Comparison of ENCODE assay signal across 36 cellular contexts in genomic region chr16:1510272-1510671, GRCh38. TPM values are rescaled to one million over a fixed set of nuclear protein-coding genes. Genes with fewer than 3 reads are reported as not detected.
DNase-seq lines count a peak whose midpoint lies in the region; ATAC-seq and TF ChIP-seq lines count a peak whose summit lies in the region.
"Had no signal": no experiment of that assay in that cellular context is flagged by ENCODE, and none has a peak within 500 bp of the region (broad histone marks: within the 10 kb centered on the region; RNA-seq: fewer than 3 reads in every experiment).

No MANE protein-coding gene starts in this region.

- H3K27ac Mint-ChIP-seq in H9: peak overlapping the region in 2 of 3 experiments; percentile 49 to 61; a peak in 3 of 7 replicates
- H3K27ac Mint-ChIP-seq: T-helper 2 cell treated with Interferon-gamma antibody and Interleukin-4, amounts not matched to agents 5 μg/mL and 100 μg/mL, for 36 hours had no signal

- no peak overlapping the region for H2BK5ac ChIP-seq in H9 (ENCODE audit: insufficient read length, low read length)

- ATAC-seq in left lung: no peak
- ATAC-seq in GM19023 (IDR thresholded peaks at IDR 0.05; ENCODE audit: unreplicated experiment): no peak
- ATAC-seq in GM21515 (IDR thresholded peaks at IDR 0.05; ENCODE audit: unreplicated experiment): no peak
- ATAC-seq: mucosa of descending colon, PC-3 had no signal

- no peaks in the 10 kb centered on the region for H3K79me1 ChIP-seq in H9 (ENCODE audit: insufficient read depth, low read depth, low read length, poor library complexity, severe bottlenecking)

- no peak overlapping the region for H3K4ac ChIP-seq in H9 (ENCODE audit: low read depth, low read length)

- H3K27ac ChIP-seq in H9 (ENCODE audit: insufficient read length, low read depth, low read length) (no peak overlapping the region), coronary artery (peak overlapping the region; percentile 88 to 95), left lung (peak overlapping the region; percentile 57), stomach (peak overlapping the region; percentile 17 to 64 (median 50))
- H3K27ac ChIP-seq: epithelial cell of prostate had no signal

- no peak for TF ChIP-seq EP300 in stomach (IDR thresholded peaks at IDR 0.05)

- no peak overlapping the region for H2BK20ac ChIP-seq in H9 (ENCODE audit: low read depth, low read length, poor library complexity, severe bottlenecking)

- no peak overlapping the region for H3K9ac ChIP-seq in H9 (ENCODE audit: extremely low read depth, insufficient read length, low read length)

- no peaks in the 10 kb centered on the region for H3K79me2 ChIP-seq in H9 (ENCODE audit: insufficient read depth, low read length)

- H3K27me3 ChIP-seq in H9 (ENCODE audit: insufficient read depth, low read length) (no peaks in the 10 kb centered on the region), left lung (no peaks in the 10 kb centered on the region), stomach (no peaks in the 10 kb centered on the region)
- H3K27me3 ChIP-seq: BE2C, body of pancreas, MG63, tibial nerve had no signal

- H3K4me3 ChIP-seq in coronary artery: peak overlapping the region; percentile 41
- H3K4me3 ChIP-seq in left lung: no peak overlapping the region
- H3K4me3 ChIP-seq in stomach: no peak overlapping the region
- H3K4me3 ChIP-seq: body of pancreas, MG63, mucosa of descending colon, tibial nerve had no signal

- H3K14ac ChIP-seq in H9 (ENCODE audit: insufficient read depth, low read length): no peak overlapping the region; the same call in 1 of the 2 replicates

- H3K23me2 ChIP-seq in H9 (ENCODE audit: insufficient read length, low read depth, low read length, poor library complexity, severe bottlenecking): no peaks in the 10 kb centered on the region

- H2AFZ ChIP-seq in H9 (ENCODE audit: low read length): no peak overlapping the region

- H2BK12ac ChIP-seq in H9 (ENCODE audit: insufficient read length, low read depth, low read length): no peak overlapping the region

- H2BK15ac ChIP-seq in H9 (ENCODE audit: low read depth, low read length): no peak overlapping the region

- H4K8ac ChIP-seq in H9 (replicated peaks; ENCODE audit: insufficient read length, low read depth, low read length): no peak overlapping the region

- no peak overlapping the region for H4K5ac ChIP-seq in H9 (ENCODE audit: insufficient read length, low read depth, low read length)

- no CpG with 5 or more reads among the region's 10 CpGs for WGBS in H9 (ENCODE audit: extremely low coverage, insufficient read length, low lambda C conversion rate)
- 80 to 89% (median 86%) methylated on average over 9 to 10 of the region's 10 CpGs for WGBS in stomach, 5 donors

- peaks cover 11 to 42% (median 42%) of the 10 kb centered on the region in 3 experiments; a peak in 6 of 7 replicates for H3K36me3 Mint-ChIP-seq in H9 (ENCODE audit: insufficient read depth in 1 of 3, low read depth in 3 of 3)

- no peak overlapping the region for H4K91ac ChIP-seq in H9 (ENCODE audit: insufficient read length, low read depth, low read length)

- no peak overlapping the region for H3T11ph ChIP-seq in H9 (ENCODE audit: low read length)

- H3K4me2 ChIP-seq in H9 (ENCODE audit: insufficient read depth, insufficient read length, low read length): no peak overlapping the region

- no peak overlapping the region for H2AK5ac ChIP-seq in H9 (ENCODE audit: insufficient read length, low read length)

- H3K36me3 ChIP-seq in left lung: peaks cover 0 to 50% of the 10 kb centered on the region in 2 donors
- H3K36me3 ChIP-seq in stomach: peaks cover 0 to 77% (median 64%) of the 10 kb centered on the region in 4 donors

- intact Hi-C loops in left lung (cut with DNase I) (no loop called here), stomach (cut with DNase I; ENCODE audit: low total_unique reads) (no loop called here)

- H3K4me1 ChIP-seq in H9 (ENCODE audit: insufficient read depth, low read length) (no peaks in the 10 kb centered on the region), left lung (peaks cover 0 to 6% of the 10 kb centered on the region in 2 donors), stomach (peaks cover 0 to 7% (median 2%) of the 10 kb centered on the region in 4 donors)
- H3K4me1 ChIP-seq: body of pancreas, Caco-2, tibial nerve had no signal

- H3K4me1 Mint-ChIP-seq in H9: no peaks in the 10 kb centered on the region

- no peak overlapping the region for H3K4me3 Mint-ChIP-seq in H9
- H3K4me3 Mint-ChIP-seq: T-helper 2 cell treated with Interferon-gamma antibody and Interleukin-4, amounts not matched to agents 5 μg/mL and 100 μg/mL, for 36 hours had no signal

- peaks cover 6 to 15% of the 10 kb centered on the region in 2 experiments; a peak in 3 of 5 replicates for H3K9me3 Mint-ChIP-seq in H9
- H3K9me3 Mint-ChIP-seq: T-helper 2 cell treated with Interferon-gamma antibody and Interleukin-4, amounts not matched to agents 5 μg/mL and 100 μg/mL, for 36 hours had no signal

- no peak overlapping the region for H2BK120ac ChIP-seq in H9 (ENCODE audit: low read depth, low read length, poor library complexity, severe bottlenecking)

- TF ChIP-seq CTCF in H9 (conservative IDR thresholded peaks at IDR 0.05): no peak
- no peak for TF ChIP-seq CTCF in coronary artery (IDR thresholded peaks at IDR 0.05)
- no peak for TF ChIP-seq CTCF in left lung (IDR thresholded peaks at IDR 0.05)
- TF ChIP-seq CTCF in stomach (IDR thresholded peaks at IDR 0.05): no peak

- H4K20me1 ChIP-seq in H9 (ENCODE audit: control insufficient read depth, insufficient read depth, insufficient read length): no peaks in the 10 kb centered on the region

- DNase-seq in H9: no peak
- no peak for DNase-seq in coronary artery (ENCODE audit: low spot score)
- DNase-seq in left lung: no peak
- DNase-seq in stomach: no peak
- no peak for DNase-seq in NCI-H1694 (lab: John Stamatoyannopoulos, UW)
- no peak for DNase-seq in stimulated activated CD4-positive, alpha-beta T cell treated with anti-CD3 and anti-CD28 coated beads, Interleukin-1b, Interleukin-23, amount 100 ng/mL, for 48 hours
- DNase-seq: activated CD4-positive, alpha-beta T cell treated with anti-CD3 and anti-CD28 coated beads for 4 hours; activated CD8-positive, alpha-beta memory T cell treated with anti-CD3 and anti-CD28 coated beads for 24 hours; activated gamma-delta T cell treated with Interleukin-2 at 50 U/mL for 16 hours; activated T-cell treated with anti-CD3 and anti-CD28 coated beads, Interleukin-2, amount 50 U/mL, for 1 hour; body of pancreas; Caco-2; effector CD4-positive, alpha-beta T cell; GDM1; hippocampal formation; KG1; MG63; mucosa of descending colon; NCI-H1105 treated with DMSO at 0.1 percent for 48 hours; NCI-H2029; NCI-H524 treated with DMSO at 0.1 percent for 48 hours; NK-92 treated with Interleukin-12 subunit alpha and Interleukin-12 subunit beta, amount 100 ng/mL, for 24 hours; PC-3; SHP77; stimulated activated CD4-positive, alpha-beta T cell treated with anti-CD3 and anti-CD28 coated beads, Interleukin-15, amount 100 ng/mL, for 24 hours; stimulated activated naive CD4-positive, alpha-beta T cell treated with Interleukin-2 at 50 U/mL for 16 hours had no signal

- H3K56ac ChIP-seq in H9 (ENCODE audit: insufficient read length, low read depth, low read length): no peak overlapping the region

- no peaks in the 10 kb centered on the region; the same call in 1 of the 2 replicates for H3K27me3 Mint-ChIP-seq in H9 (ENCODE audit: low read depth)

- no peak for TF ChIP-seq POLR2A in stomach (IDR thresholded peaks at IDR 0.05)

- no peaks in the 10 kb centered on the region for H3K9me3 ChIP-seq in H9 (ENCODE audit: control insufficient read depth, low read depth, low read length)
- peaks cover 0 to 8% of the 10 kb centered on the region in 2 donors for H3K9me3 ChIP-seq in left lung
- H3K9me3 ChIP-seq in stomach: peaks cover 0 to 11% (median 5%) of the 10 kb centered on the region in 4 donors
- H3K9me3 ChIP-seq: BE2C, body of pancreas, MG63 had no signal

- no peak overlapping the region for H3K18ac ChIP-seq in H9 (ENCODE audit: insufficient read length, low read depth, low read length)

- H3K23ac ChIP-seq in H9 (ENCODE audit: insufficient read length, low read depth, low read length): no peak overlapping the region

RNA-seq across cellular contexts. Expression of gene TELO2, which starts 17.1 kb away (rescaled TPM):
- 93.4 and 98.9 TPM in 2 replicates for total RNA-seq in H9 (2021)
- 10 to 100 TPM; 34.9 to 38.6 TPM for total RNA-seq in left lung
- total RNA-seq in stomach: 100 to 1,000 TPM in 2 of 5 donors, 10 to 100 TPM in 3; 23.5 to 107 (median 29.8) TPM
- 10 to 100 TPM; 12.4 to 53.6 (median 34.4) TPM for polyA plus RNA-seq in stomach

RNA-seq across cellular contexts. Expression of gene PTX4, which starts 21.5 kb away (rescaled TPM):
- total RNA-seq in H9 (2021) (0.20 TPM in 1 of 2 replicates, not detected in the other), left lung (not detected), stomach (not detected)
- not detected for polyA plus RNA-seq in stomach
- total RNA-seq: body of pancreas, Caco-2, chondrocyte, mucosa of descending colon, sciatic nerve, tibial nerve had no signal
- polyA plus RNA-seq: liver, neural cell had no signal

RNA-seq across cellular contexts. Expression of gene TMEM204, which starts 23.2 kb away (rescaled TPM):
- total RNA-seq in H9 (2021) (not detected in 2 replicates), left lung (10 to 100 TPM; 26.6 to 28.7 TPM), stomach (10 to 100 TPM in 3 of 5 donors, 1 to 10 TPM in 2; 2.7 to 45.8 (median 15.2) TPM)
- 10 to 100 TPM; 10.2 to 20.5 (median 19.9) TPM for polyA plus RNA-seq in stomach
- total RNA-seq: Caco-2, PC-3 had no signal
- polyA plus RNA-seq: neural cell had no signal

RNA-seq across cellular contexts. Expression of gene CLCN7, which starts 35.4 kb away (rescaled TPM):
- total RNA-seq in H9 (2021) (70.0 and 75.3 TPM in 2 replicates), left lung (100 to 1,000 TPM; 110 to 130 TPM), stomach (100 to 1,000 TPM in 2 of 5 donors, 10 to 100 TPM in 3; 47.2 to 489 (median 69.1) TPM)
- 10 to 100 TPM in 2 of 3 donors, 1 to 10 TPM in 1; 8.7 to 36.5 (median 27.3) TPM for polyA plus RNA-seq in stomach
